11 cellular contexts compared by ENCODE assay signal in the genomic region with DNA sequence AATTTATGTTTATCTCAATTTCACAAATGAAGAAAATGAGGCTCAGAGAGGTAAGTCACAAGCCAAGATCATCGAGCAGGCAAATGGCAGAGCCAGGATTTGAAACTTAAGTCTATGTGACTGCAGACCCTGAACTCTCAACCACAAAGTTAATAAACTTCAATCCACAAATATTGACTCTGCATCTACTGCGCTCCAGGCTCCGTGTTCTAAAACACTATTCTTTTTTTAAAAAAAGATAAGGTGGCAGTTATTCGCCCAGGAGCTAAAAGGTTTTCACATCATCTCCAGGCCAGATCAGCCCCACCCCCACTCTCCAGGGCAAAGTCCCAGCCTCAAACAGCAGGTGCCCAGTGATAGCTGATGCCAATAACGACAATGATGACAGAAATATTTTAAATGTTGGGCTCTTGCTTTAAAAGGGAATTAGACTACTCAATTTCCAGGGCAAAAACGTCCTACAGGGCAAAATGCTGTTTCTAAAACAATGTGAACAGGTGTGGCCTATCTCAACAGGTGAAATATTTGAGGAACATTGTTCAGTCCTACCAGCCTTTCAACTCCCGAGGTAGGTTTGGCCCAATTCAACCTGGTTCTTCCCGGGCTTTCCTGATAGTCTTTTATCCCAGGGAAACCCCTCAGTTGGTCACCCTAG.
DNase-seq lines count a peak whose midpoint lies in the region; ATAC-seq and TF ChIP-seq lines count a peak whose summit lies in the region.
"Had no signal": no experiment of that assay in that cellular context is flagged by ENCODE, and none has a peak within 500 bp of the region (broad histone marks: within the 10 kb centered on the region; RNA-seq: fewer than 3 reads in every experiment).

No MANE protein-coding gene starts in this region.

- TF ChIP-seq POLR2A in right lobe of liver (IDR thresholded peaks at IDR 0.05), result peak; percentile 53

- H4K20me1 ChIP-seq in MM.1S (ENCODE audit: insufficient read depth, low read length), result no peaks in the 10 kb centered on the region

- WGBS in right lobe of liver (ENCODE audit: insufficient coverage, low coverage, low lambda C conversion rate, missing lambda C conversion rate), result 27% methylated on average over 8 of the region's 8 CpGs

- TF ChIP-seq CTCF in right lobe of liver (IDR thresholded peaks at IDR 0.05) (no peak), thoracic aorta (IDR thresholded peaks at IDR 0.05) (no peak), MM.1S (IDR thresholded peaks at IDR 0.05; ENCODE audit: low read length) (no peak)

- H3K79me2 ChIP-seq in MM.1S (ENCODE audit: low read length), result no peaks in the 10 kb centered on the region

- no peaks in the 10 kb centered on the region for H3F3A ChIP-seq in MM.1S (ENCODE audit: insufficient read depth, low read length)

- H3K9me3 ChIP-seq in right lobe of liver (no peaks in the 10 kb centered on the region), thoracic aorta (no peaks in the 10 kb centered on the region), MM.1S (replicated peaks; ENCODE audit: insufficient read depth, low read length) (no peaks in the 10 kb centered on the region)

- H3K36me3 ChIP-seq in right lobe of liver (no peaks in the 10 kb centered on the region), thoracic aorta (peaks cover 7% of the 10 kb centered on the region), MM.1S (replicated peaks; ENCODE audit: insufficient read depth, low read length) (no peaks in the 10 kb centered on the region)

- H3K9me2 ChIP-seq in MM.1S (replicated peaks; ENCODE audit: insufficient read depth, low read length), result no peaks in the 10 kb centered on the region

- peak; percentile 42 to 72 (median 52) for ATAC-seq in right lobe of liver
- no peak for ATAC-seq in thoracic aorta (ENCODE audit: insufficient number of reproducible peaks, low FRiP score, low read depth)
- no peak for ATAC-seq in activated CD4-positive, CD25-positive, alpha-beta regulatory T cell treated with anti-CD3 and anti-CD28 coated beads, Interleukin-2, amount 50 U/mL, for 24 hours
- ATAC-seq: stimulated activated memory B cell treated with anti-CD40 and anti-IgM and Interleukin-4, amounts not matched to agents 10 μg/mL and 1 μg/mL and 100 μg/mL, for 72 hours had no signal

- DNase-seq in NCI-H146 (lab: John Stamatoyannopoulos, UW) (peak; percentile 76), caudate nucleus (lab: John Stamatoyannopoulos, UW) (no peak), right lobe of liver (peak; percentile 80 to 96 (median 91)), thoracic aorta (ENCODE audit: low spot score) (no peak), NCI-H524 (lab: John Stamatoyannopoulos, UW) (no peak), MM.1S (no peak)
- DNase-seq: activated naive CD4-positive, alpha-beta T cell treated with Interleukin-2 at 50 U/mL for 16 hours; CD8-positive, alpha-beta memory T cell; T1000 had no signal

- H2AFZ ChIP-seq in MM.1S (ENCODE audit: low read length), result no peak overlapping the region

- intact Hi-C loops in right lobe of liver (cut with DNase I), result no loop called here

- H3K4me3 ChIP-seq in right lobe of liver (no peak overlapping the region), thoracic aorta (no peak overlapping the region), MM.1S (ENCODE audit: low read length) (no peak overlapping the region)

- H3K27me3 ChIP-seq in right lobe of liver (no peaks in the 10 kb centered on the region), thoracic aorta (replicated peaks; ENCODE audit: insufficient read depth) (no peaks in the 10 kb centered on the region), MM.1S (replicated peaks; ENCODE audit: insufficient read depth, low read length) (no peaks in the 10 kb centered on the region)

- H3K4me2 ChIP-seq in MM.1S (ENCODE audit: low read depth, low read length), result no peak overlapping the region

- H3K27ac ChIP-seq in caudate nucleus (ENCODE audit: low read depth, low read length) (peak overlapping the region; percentile 92), right lobe of liver (peak overlapping the region; percentile 78 to 97 (median 97)), thoracic aorta (peak overlapping the region; percentile 97), MM.1S (ENCODE audit: low read length) (no peak overlapping the region)

- H3K4me1 ChIP-seq in right lobe of liver, result peaks cover 0 to 87% (median 42%) of the 10 kb centered on the region in 4 donors
- H3K4me1 ChIP-seq in thoracic aorta (ENCODE audit: control insufficient read depth in 1 of 2, low read depth in 2 of 2), result peaks cover 80 to 96% of the 10 kb centered on the region in 2 donors
- no peaks in the 10 kb centered on the region for H3K4me1 ChIP-seq in MM.1S (ENCODE audit: low read length)

- H3K9ac ChIP-seq in MM.1S (ENCODE audit: low read length), result no peak overlapping the region

Comparison
In these comparisons a context has a peak if more than half of its experiments do, and no peak if none do; other contexts are left out.
1. DNase-seq: peak in NCI-H146 (single experiment) and right lobe of liver (3 of 3); none in caudate nucleus (0 of 61), thoracic aorta (single experiment), NCI-H524 (0 of 2) and MM.1S (single experiment).
2. ATAC-seq: peak in right lobe of liver (4 of 4); none in thoracic aorta (single experiment) and activated CD4-positive, CD25-positive, alpha-beta regulatory T cell treated with anti-CD3 and anti-CD28 coated beads, Interleukin-2, amount 50 U/mL, for 24 hours (0 of 2).